1 cellular context compared by ENCODE assay signal in the genomic region with DNA sequence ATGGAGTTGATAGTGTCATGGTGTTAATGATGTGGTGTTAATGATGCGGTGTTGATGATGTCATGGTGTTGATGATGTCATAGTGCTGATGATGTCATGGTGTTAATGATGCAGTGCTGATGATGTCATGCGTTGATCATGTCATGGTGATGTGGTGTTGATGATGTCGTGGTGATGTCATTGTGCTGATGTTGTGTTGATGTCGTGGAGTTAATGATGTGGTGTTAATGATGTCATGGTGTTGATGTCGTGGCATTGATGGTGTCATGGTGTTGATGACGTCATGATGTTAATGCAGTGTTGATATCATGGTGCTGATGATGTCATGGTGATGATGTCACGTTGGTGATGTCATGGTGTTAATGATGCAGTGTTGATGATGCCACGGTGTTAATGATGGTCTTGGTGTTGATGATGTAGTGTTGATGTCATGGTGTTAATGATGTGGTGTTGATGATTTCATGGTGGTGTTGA.
TF ChIP-seq lines count a peak whose summit lies in the region.

No MANE protein-coding gene starts in this region.

TF ChIP-seq in K562, 482 proteins besides CTCF, POLR2A, EP300 and RAD21 (continued from another document and continues in another):
- TF ChIP-seq MGA (IDR thresholded peaks at IDR 0.05) (0 out of 2 replicates have a peak, but pooled peaks have one; percentile 9), ZBTB8A (IDR thresholded peaks at IDR 0.05; ENCODE audit: partially characterized antibody) (no peak), ZNF740 (CRISPR knock-in tag; IDR thresholded peaks at IDR 0.05) (0 out of 2 replicates have a peak, but pooled peaks have one; percentile 9), ZNF740 (tag; IDR thresholded peaks at IDR 0.05) (no peak), HINFP (tag; conservative IDR thresholded peaks at IDR 0.05; ENCODE audit: low read depth) (no peak), POLR2B (IDR thresholded peaks at IDR 0.05; ENCODE audit: low read depth, partially characterized antibody) (no peak), MEF2D (tag; conservative IDR thresholded peaks at IDR 0.05; ENCODE audit: low read depth) (0 out of 2 replicates have a peak, but pooled peaks have one; percentile 15), ZNF253 (CRISPR knock-in tag; conservative IDR thresholded peaks at IDR 0.05) (no peak), ZNF766 (CRISPR knock-in tag; conservative IDR thresholded peaks at IDR 0.05) (no peak), ZZZ3 (IDR thresholded peaks at IDR 0.05) (no peak), MEF2A (IDR thresholded peaks at IDR 0.05; ENCODE audit: control insufficient read depth, low read depth, low read length) (no peak)
- TF ChIP-seq, protein P1, sequence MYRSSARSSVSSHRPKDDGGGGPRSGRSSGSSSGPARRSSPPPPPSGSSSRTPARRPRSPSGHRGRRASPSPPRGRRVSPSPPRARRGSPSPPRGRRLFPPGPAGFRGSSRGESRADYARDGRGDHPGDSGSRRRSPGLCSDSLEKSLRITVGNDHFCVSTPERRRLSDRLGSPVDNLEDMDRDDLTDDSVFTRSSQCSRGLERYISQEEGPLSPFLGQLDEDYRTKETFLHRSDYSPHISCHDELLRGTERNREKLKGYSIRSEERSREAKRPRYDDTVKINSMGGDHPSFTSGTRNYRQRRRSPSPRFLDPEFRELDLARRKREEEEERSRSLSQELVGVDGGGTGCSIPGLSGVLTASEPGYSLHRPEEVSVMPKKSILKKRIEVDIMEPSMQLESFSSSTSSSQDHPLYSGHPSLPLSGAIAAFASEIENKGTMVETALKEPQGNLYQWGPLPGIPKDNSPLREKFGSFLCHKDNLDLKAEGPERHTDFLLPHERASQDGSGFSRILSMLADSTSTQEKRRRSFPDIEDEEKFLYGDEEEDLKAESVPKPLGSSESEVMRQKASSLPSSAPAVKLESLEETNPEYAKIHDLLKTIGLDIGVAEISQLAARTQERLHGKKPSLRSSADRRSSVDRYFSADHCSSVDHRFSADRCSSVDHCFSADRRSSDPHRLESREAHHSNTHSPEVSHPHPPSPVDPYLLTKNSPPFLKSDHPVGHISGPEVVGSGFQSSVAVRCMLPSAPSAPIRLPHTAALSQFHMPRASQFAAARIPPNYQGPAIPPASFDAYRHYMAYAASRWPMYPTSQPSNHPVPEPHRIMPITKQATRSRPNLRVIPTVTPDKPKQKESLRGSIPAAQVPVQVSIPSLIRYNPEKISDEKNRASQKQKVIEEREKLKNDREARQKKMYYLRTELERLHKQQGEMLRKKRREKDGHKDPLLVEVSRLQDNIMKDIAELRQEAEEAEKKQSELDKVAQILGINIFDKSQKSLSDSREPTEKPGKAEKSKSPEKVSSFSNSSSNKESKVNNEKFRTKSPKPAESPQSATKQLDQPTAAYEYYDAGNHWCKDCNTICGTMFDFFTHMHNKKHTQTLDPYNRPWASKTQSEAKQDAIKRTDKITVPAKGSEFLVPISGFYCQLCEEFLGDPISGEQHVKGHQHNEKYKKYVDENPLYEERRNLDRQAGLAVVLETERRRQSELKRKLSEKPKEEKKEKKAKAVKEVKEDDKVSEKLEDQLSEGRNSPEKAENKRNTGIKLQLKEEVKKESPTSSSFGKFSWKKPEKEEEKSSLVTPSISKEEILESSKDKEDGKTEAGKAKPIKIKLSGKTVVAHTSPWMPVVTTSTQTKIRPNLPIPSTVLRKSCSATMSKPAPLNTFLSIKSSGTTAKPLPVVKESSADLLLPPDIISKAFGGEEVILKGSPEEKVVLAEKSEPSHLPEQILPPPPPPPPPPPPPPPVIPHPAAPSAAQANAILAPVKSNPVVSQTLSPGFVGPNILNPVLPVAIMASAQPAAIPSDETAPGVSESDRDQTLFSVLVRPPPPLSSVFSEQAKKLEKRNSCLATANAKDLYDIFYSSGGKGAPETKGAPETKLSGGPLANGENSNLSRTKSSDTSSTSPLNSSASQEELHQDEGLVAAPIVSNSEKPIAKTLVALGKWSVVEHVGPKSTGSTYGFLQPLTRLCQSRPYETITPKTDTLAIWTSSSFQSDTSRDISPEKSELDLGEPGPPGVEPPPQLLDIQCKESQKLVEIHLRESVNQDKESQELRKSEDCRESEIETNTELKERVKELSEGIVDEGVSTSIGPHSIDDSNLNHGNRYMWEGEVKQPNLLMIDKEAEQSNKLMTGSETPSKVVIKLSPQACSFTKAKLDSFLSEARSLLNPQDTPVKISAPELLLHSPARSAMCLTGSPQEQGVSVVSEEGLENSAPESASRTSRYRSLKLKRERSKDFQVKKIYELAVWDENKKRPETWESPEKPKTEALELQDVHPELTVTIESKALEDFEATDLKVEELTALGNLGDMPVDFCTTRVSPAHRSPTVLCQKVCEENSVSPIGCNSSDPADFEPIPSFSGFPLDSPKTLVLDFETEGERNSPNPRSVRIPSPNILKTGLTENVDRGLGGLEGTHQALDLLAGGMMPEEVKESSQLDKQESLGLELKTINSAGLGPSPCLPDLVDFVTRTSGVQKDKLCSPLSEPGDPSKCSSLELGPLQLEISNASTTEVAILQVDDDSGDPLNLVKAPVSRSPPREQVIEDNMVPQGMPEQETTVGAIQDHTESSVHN (IDR thresholded peaks at IDR 0.05; ENCODE audit: borderline replicate concordance in 1 of 2, low read depth in 1 of 2) = peak in 1 of 2 experiments; percentile 96; a peak in 2 of 4 replicates
- TF ChIP-seq, protein P2, sequence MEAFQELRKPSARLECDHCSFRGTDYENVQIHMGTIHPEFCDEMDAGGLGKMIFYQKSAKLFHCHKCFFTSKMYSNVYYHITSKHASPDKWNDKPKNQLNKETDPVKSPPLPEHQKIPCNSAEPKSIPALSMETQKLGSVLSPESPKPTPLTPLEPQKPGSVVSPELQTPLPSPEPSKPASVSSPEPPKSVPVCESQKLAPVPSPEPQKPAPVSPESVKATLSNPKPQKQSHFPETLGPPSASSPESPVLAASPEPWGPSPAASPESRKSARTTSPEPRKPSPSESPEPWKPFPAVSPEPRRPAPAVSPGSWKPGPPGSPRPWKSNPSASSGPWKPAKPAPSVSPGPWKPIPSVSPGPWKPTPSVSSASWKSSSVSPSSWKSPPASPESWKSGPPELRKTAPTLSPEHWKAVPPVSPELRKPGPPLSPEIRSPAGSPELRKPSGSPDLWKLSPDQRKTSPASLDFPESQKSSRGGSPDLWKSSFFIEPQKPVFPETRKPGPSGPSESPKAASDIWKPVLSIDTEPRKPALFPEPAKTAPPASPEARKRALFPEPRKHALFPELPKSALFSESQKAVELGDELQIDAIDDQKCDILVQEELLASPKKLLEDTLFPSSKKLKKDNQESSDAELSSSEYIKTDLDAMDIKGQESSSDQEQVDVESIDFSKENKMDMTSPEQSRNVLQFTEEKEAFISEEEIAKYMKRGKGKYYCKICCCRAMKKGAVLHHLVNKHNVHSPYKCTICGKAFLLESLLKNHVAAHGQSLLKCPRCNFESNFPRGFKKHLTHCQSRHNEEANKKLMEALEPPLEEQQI (IDR thresholded peaks at IDR 0.05) = 0 out of 2 replicates have a peak, but pooled peaks have one; percentile 44
- TF ChIP-seq, protein P3, sequence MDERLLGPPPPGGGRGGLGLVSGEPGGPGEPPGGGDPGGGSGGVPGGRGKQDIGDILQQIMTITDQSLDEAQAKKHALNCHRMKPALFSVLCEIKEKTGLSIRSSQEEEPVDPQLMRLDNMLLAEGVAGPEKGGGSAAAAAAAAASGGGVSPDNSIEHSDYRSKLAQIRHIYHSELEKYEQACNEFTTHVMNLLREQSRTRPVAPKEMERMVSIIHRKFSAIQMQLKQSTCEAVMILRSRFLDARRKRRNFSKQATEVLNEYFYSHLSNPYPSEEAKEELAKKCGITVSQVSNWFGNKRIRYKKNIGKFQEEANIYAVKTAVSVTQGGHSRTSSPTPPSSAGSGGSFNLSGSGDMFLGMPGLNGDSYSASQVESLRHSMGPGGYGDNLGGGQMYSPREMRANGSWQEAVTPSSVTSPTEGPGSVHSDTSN (CRISPR knock-in tag; IDR thresholded peaks at IDR 0.05; ENCODE audit: low read depth) = no peak
- TF ChIP-seq, protein P3 (tag; conservative IDR thresholded peaks at IDR 0.05; ENCODE audit: low read depth) = no peak
